In the genomic region with DNA sequence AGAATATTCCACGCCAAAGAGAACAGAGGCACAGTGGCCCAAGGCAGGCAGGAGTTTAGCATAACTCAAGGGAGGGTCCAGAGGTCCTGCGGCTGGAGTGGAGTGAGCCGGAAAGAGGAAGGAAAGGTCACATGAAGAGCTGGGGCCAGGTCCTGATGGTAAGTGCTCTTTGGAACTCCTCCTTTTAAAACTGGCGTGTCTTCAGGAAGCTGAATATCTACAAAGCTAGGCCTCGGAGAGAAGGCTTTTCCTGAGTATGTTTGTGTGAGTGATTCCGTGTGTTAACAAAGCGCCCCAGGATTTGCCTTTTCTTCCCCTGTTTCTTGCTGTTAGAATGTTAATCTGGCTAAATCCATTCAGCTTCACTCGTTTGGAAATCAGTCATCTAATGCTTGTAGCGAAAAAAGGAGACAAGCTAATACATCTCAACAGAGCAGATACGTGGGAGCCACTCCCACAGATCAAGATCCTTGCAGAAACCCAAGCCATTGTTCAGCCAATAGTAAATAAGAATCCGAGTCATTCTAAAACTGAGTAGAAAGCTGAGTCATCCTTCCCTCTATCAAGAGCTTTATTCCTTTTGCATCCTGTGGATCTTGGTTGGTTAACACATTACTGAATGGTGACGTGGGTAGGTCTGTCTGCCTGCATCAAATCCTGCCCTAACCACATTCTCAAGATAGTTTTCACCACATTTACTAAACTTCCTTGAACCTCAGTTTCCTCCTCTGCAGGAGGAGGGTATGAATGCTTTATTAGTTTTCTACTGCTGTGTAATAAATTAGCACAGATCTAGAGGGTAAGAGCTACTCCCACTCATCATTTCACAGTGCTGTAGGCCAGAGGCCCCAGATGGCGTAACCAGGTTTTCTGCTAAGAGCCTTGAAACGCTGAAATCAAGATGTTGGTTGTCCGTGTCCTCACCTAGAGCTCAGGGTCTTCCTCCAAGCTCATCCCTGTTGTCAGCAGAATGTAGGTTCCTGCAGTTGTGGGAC, we compare ENCODE assay signal across 8 cellular contexts. TPM values are rescaled to one million over a fixed set of nuclear protein-coding genes. Genes with fewer than 3 reads are reported as not detected.
DNase-seq lines count a peak whose midpoint lies in the region; ATAC-seq and TF ChIP-seq lines count a peak whose summit lies in the region.

No MANE protein-coding gene starts in this region.

- no peaks in the 10 kb centered on the region for H3K27me3 ChIP-seq in A673 (replicated peaks; ENCODE audit: insufficient read depth, low read depth, low read length, poor library complexity)
- peaks cover 0 to 6% (median 0%) of the 10 kb centered on the region in 7 donors for H3K27me3 ChIP-seq in heart right ventricle
- H3K27me3 ChIP-seq in vagina: no peaks in the 10 kb centered on the region

- TF ChIP-seq POLR2A in GM18505 (IDR thresholded peaks at IDR 0.05; ENCODE audit: borderline replicate concordance, extremely low read depth, insufficient read depth, insufficient read length) (no peak), vagina (IDR thresholded peaks at IDR 0.05) (no peak)

- 56 to 64% methylated on average over 15 of the region's 15 CpGs for WGBS in heart right ventricle, 2 donors

- ATAC-seq in GM18505 (IDR thresholded peaks at IDR 0.05; ENCODE audit: unreplicated experiment): peak; percentile 76
- ATAC-seq in HG02840 (IDR thresholded peaks at IDR 0.05; ENCODE audit: low FRiP score, unreplicated experiment): peak; percentile 79
- peak in 6 of 8 donors; percentile 42 to 73 (median 68) for ATAC-seq in heart right ventricle

- POLR2A ChIA-PET in A673 (lab: Charles Lee; ENCODE audit: low non-redundant PET): no interaction called here

- H3K4me1 ChIP-seq in A673 (ENCODE audit: insufficient read depth, low read length, poor library complexity, severe bottlenecking): peaks cover 18% of the 10 kb centered on the region
- peaks cover 0 to 27% (median 0%) of the 10 kb centered on the region in 9 donors for H3K4me1 ChIP-seq in heart right ventricle
- no peaks in the 10 kb centered on the region for H3K4me1 ChIP-seq in vagina

- DNase-seq in A673 (ENCODE audit: low spot score): peak; percentile 91
- peak; percentile 96 for DNase-seq in NCI-H226
- DNase-seq in activated T-cell treated with anti-CD3 and anti-CD28 coated beads, Interleukin-2, amount 50 U/mL, for 48 hours: peak; percentile 64 to 68
- peak in 1 of 2 donors; percentile 10 for DNase-seq in heart right ventricle
- DNase-seq in smooth muscle cell of the brain vasculature (ENCODE audit: low read depth, low spot score): peak; percentile 35
- DNase-seq in vagina (ENCODE audit: extremely low spot score in 2 of 2): no peak

- peak overlapping the region; percentile 81 for H3K27ac ChIP-seq in A673 (ENCODE audit: low read depth, low read length, poor library complexity, severe bottlenecking)
- peak overlapping the region in 1 of 10 donors; percentile 79 for H3K27ac ChIP-seq in heart right ventricle
- H3K27ac ChIP-seq in vagina: no peak overlapping the region

- TF ChIP-seq CTCF in A673 (conservative IDR thresholded peaks at IDR 0.05; ENCODE audit: low read depth, low read length) (no peak), heart right ventricle (IDR thresholded peaks at IDR 0.05) (no peak), vagina (IDR thresholded peaks at IDR 0.05) (no peak)

- H3K9me3 ChIP-seq in A673 (ENCODE audit: low read depth, low read length, poor library complexity, severe bottlenecking) (no peaks in the 10 kb centered on the region), heart right ventricle (no peaks in the 10 kb centered on the region), vagina (no peaks in the 10 kb centered on the region)

- H3K4me3 ChIP-seq in A673 (ENCODE audit: low read depth, low read length, poor library complexity, severe bottlenecking) (no peak overlapping the region), heart right ventricle (no peak overlapping the region), vagina (no peak overlapping the region)

- intact Hi-C loops in A673 (cut with micrococcal nuclease; ENCODE audit: unreplicated experiment) (no loop called here), heart right ventricle (cut with DNase I) (no loop called here), vagina (cut with DNase I) (no loop called here)

- BruUV-seq in A673 (replicated peaks; lab: Mats Ljungman, UMichigan): TSS peak; percentile 99

- CTCF ChIA-PET in A673 (lab: Charles Lee): no interaction called here

- H3K36me3 ChIP-seq in A673 (ENCODE audit: insufficient read depth, low read length, poor library complexity, severe bottlenecking) (no peaks in the 10 kb centered on the region), heart right ventricle (no peaks in the 10 kb centered on the region), vagina (no peaks in the 10 kb centered on the region)

RNA-seq across cellular contexts. Expression of a gene that starts 43.2 kb away (rescaled TPM):
- total RNA-seq in A673 (2021): 0.09 and 0.28 TPM in 2 replicates
- 10 to 100 TPM in 1 of 10 donors, 1 to 10 TPM in 7, under 1 TPM in 2; 0.71 to 14.0 (median 2.5) TPM for total RNA-seq in heart right ventricle
- polyA plus RNA-seq in heart right ventricle: 1 to 10 TPM in 1 of 2 donors, under 1 TPM in 1; 0.41 to 1.8 TPM
- total RNA-seq in vagina: 61.1 TPM

Comparison
In these comparisons a context has a peak if more than half of its experiments do, and no peak if none do; other contexts are left out.
1. DNase-seq: peak in A673 (single experiment), NCI-H226 (single experiment), activated T-cell treated with anti-CD3 and anti-CD28 coated beads, Interleukin-2, amount 50 U/mL, for 48 hours (2 of 2) and smooth muscle cell of the brain vasculature (single experiment); none in vagina (0 of 2).
2. Peak in every context shown above with its lines, with median percentiles within 50 percentile points of each other: ATAC-seq.